ENCODE assay signal across 1 cellular context in the genomic region with DNA sequence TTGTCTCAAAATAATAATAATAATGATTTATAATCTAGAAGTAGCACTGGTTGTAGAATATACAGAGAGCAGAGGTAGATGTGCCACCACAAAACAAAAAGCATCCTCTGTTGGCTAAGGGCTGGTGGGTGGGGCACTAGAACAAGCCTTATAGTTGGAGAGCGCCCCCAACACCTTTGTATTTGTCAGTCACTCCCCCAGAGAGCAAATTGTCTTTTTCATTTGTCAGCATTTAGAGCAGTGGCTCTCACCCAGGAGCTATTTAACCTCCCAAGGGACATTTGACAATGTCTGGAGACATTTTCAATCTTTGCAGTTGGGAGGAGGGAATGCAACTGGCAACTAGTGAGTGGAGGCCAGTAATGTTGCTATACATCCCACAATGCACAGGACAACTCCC.
TF ChIP-seq lines count a peak whose summit lies in the region.

No MANE protein-coding gene starts in this region.

TF ChIP-seq in A549, 52 proteins besides CTCF, POLR2A, EP300 and RAD21:
- TF ChIP-seq RARB (CRISPR knock-in tag; IDR thresholded peaks at IDR 0.05) = no peak
- TF ChIP-seq MAFK (IDR thresholded peaks at IDR 0.05; ENCODE audit: partially characterized antibody) = peak; percentile 42
